21 cellular contexts compared by ENCODE assay signal in the genomic region with DNA sequence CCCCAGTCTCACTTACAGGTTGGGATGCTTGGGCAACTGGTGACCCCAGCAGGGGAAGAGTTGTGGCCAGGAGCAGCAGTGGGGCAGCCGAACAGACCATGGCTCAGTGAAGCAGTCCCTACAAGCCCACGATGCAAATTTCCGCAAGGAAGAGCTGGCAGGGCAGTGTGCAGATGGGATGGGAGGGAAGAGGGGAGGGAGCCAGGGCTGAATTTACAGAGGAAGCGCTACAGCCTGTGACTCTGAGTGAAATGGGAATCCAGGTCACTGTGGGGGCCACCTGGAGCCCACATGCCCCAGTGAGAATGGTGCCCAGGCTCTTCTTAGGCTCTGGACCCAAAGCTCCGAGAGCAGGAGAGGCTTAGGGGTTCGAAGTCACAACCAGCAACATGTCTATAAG. TPM values are rescaled to one million over a fixed set of nuclear protein-coding genes. Genes with fewer than 3 reads are reported as not detected.
DNase-seq lines count a peak whose midpoint lies in the region; ATAC-seq lines count a peak whose summit lies in the region.
"Had no signal": no experiment of that assay in that cellular context is flagged by ENCODE, and none has a peak within 500 bp of the region (broad histone marks: within the 10 kb centered on the region; RNA-seq: fewer than 3 reads in every experiment).

No MANE protein-coding gene starts in this region.

- H3K9me3 ChIP-seq in BLaER1 (no peaks in the 10 kb centered on the region), iPS-20b (ENCODE audit: insufficient read depth, low read depth, low read length) (no peaks in the 10 kb centered on the region)
- H3K9me3 ChIP-seq: SK-N-SH had no signal

- H4K20me1 ChIP-seq in BLaER1: no peaks in the 10 kb centered on the region

- H3K27ac ChIP-seq in BLaER1 (0 out of 2 replicates have a peak overlapping the region, but pooled peaks have one; percentile 13), iPS-20b (ENCODE audit: low read length) (no peak overlapping the region)

- H3K27me3 ChIP-seq in BLaER1: no peaks in the 10 kb centered on the region
- H3K27me3 ChIP-seq in H7 (ENCODE audit: control insufficient read depth, insufficient read depth, low read length): no peaks in the 10 kb centered on the region
- H3K27me3 ChIP-seq in iPS-20b (ENCODE audit: insufficient read depth, low read length): no peaks in the 10 kb centered on the region

- H3K4me2 ChIP-seq in BLaER1: no peak overlapping the region
- H3K4me2 ChIP-seq: SK-N-SH had no signal

- H3K36me3 ChIP-seq in BLaER1: no peaks in the 10 kb centered on the region
- no peaks in the 10 kb centered on the region for H3K36me3 ChIP-seq in H7 (replicated peaks; ENCODE audit: control insufficient read depth, insufficient read depth, low read length)
- H3K36me3 ChIP-seq in iPS-20b (ENCODE audit: insufficient read depth, low read depth, low read length): no peaks in the 10 kb centered on the region

- H3K4me1 ChIP-seq in BLaER1 (no peaks in the 10 kb centered on the region), iPS-20b (ENCODE audit: insufficient read depth, low read length) (peaks cover 4% of the 10 kb centered on the region; the same call in 1 of the 2 replicates)

- DNase-seq in H7 (peak; percentile 35), NCI-H526 treated with DMSO at 0.1 percent for 48 hours (lab: John Stamatoyannopoulos, UW) (peak; percentile 34), NK-92 (lab: John Stamatoyannopoulos, UW; ENCODE audit: unreplicated experiment) (no peak), NCI-H2081 (lab: John Stamatoyannopoulos, UW) (no peak)
- DNase-seq: ACHN, AML-193, COR-L47, EL, NCI-H1048, NCI-H1436 treated with DMSO at 0.1 percent for 48 hours, NCI-H226, NCI-H774, Right ventricle myocardium superior, SK-N-SH, T-cell had no signal

- ATAC-seq in HG03097 (IDR thresholded peaks at IDR 0.05; ENCODE audit: low FRiP score, unreplicated experiment): no peak
- ATAC-seq in HG02870 (IDR thresholded peaks at IDR 0.05; ENCODE audit: unreplicated experiment): no peak
- ATAC-seq: Panc1, T-cell had no signal

- H3K4me3 ChIP-seq in BLaER1 (no peak overlapping the region), H7 (ENCODE audit: insufficient read depth, low read depth, low read length) (peak overlapping the region; percentile 3; the same call in 1 of the 2 replicates), iPS-20b (ENCODE audit: low read length) (peak overlapping the region; percentile 36; the same call in 1 of the 2 replicates)

- no peak overlapping the region for H3K9ac ChIP-seq in BLaER1
- peak overlapping the region; percentile 72 for H3K9ac ChIP-seq in iPS-20b (ENCODE audit: low read depth, low read length)
- H3K9ac ChIP-seq: SK-N-SH had no signal

RNA-seq across cellular contexts. Expression of a gene that starts 27.0 kb away (rescaled TPM):
- total RNA-seq in H7 (2014; rRNA removed; shearing (Covaris generic)): 28.4 and 31.0 TPM in 2 replicates

RNA-seq across cellular contexts. Expression of a gene that starts 27.6 kb away (rescaled TPM):
- 1.2 TPM in 1 of 2 replicates, not detected in the other for total RNA-seq in H7 (2014; rRNA removed; shearing (Covaris generic))
- total RNA-seq: MCF 10A had no signal

Comparison
In these comparisons a context has a peak if more than half of its experiments do, and no peak if none do; other contexts are left out.
1. DNase-seq: peak in H7 (single experiment) and NCI-H526 treated with DMSO at 0.1 percent for 48 hours (single experiment); none in NK-92 (single experiment) and NCI-H2081 (0 of 2).